ENCODE assay signal across 8 cellular contexts in genomic region chr3:161274691-161275298, GRCh38. TPM values are rescaled to one million over a fixed set of nuclear protein-coding genes. Genes with fewer than 3 reads are reported as not detected.
DNase-seq lines count a peak whose midpoint lies in the region; ATAC-seq and TF ChIP-seq lines count a peak whose summit lies in the region.

No MANE protein-coding gene starts in this region.

- H3K4me1 ChIP-seq in cardiac muscle cell (ENCODE audit: low read depth): no peaks in the 10 kb centered on the region
- no peaks in the 10 kb centered on the region for H3K4me1 ChIP-seq in prostate gland (replicated peaks)

- peaks cover 4% of the 10 kb centered on the region; the same call in 1 of the 2 replicates for H3K27me3 Mint-ChIP-seq in WTC11 (ENCODE audit: low read depth)

- TF ChIP-seq CTCF in cardiac muscle cell (IDR thresholded peaks at IDR 0.05; ENCODE audit: low read depth, low read length) (peak; percentile 68), WTC11 (IDR thresholded peaks at IDR 0.05) (peak; percentile 73), fibroblast of mammary gland (conservative IDR thresholded peaks at IDR 0.05; ENCODE audit: control insufficient read depth, insufficient read depth, low read depth, low read length) (peak; percentile 70), prostate gland (IDR thresholded peaks at IDR 0.05) (peak in 3 of 4 experiments; percentile 7 to 40 (median 25))

- H3K27ac ChIP-seq in cardiac muscle cell (no peak overlapping the region), prostate gland (no peak overlapping the region)

- no peak overlapping the region for H3K4me3 Mint-ChIP-seq in WTC11

- H3K36me3 ChIP-seq in cardiac muscle cell: no peaks in the 10 kb centered on the region
- no peaks in the 10 kb centered on the region for H3K36me3 ChIP-seq in prostate gland

- intact Hi-C loops in left ventricle myocardium superior (cut with micrococcal nuclease) (loop anchor here (2.0 kb wide), 1 partner anchor 150 kb away; no protein-coding TSS in a partner anchor), prostate gland (cut with DNase I) (no loop called here)

- H3K4me3 ChIP-seq in cardiac muscle cell (no peak overlapping the region), fibroblast of mammary gland (ENCODE audit: control insufficient read depth, low read depth, low read length) (no peak overlapping the region), prostate gland (no peak overlapping the region)

- ATAC-seq in left ventricle myocardium superior: no peak
- peak; percentile 80 for ATAC-seq in WTC11

- H3K27me3 ChIP-seq in cardiac muscle cell: no peaks in the 10 kb centered on the region
- no peaks in the 10 kb centered on the region for H3K27me3 ChIP-seq in prostate gland (replicated peaks; ENCODE audit: insufficient read depth)

- TF ChIP-seq POLR2A in prostate gland (IDR thresholded peaks at IDR 0.05): no peak

- no peak overlapping the region for H3K27ac Mint-ChIP-seq in WTC11

- H3K9me3 ChIP-seq in cardiac muscle cell (ENCODE audit: low read depth) (no peaks in the 10 kb centered on the region), prostate gland (no peaks in the 10 kb centered on the region)

- WGBS in prostate gland: 75% methylated on average over 4 of the region's 4 CpGs

- peaks cover 35% of the 10 kb centered on the region for H3K4me1 Mint-ChIP-seq in WTC11

- DNase-seq in cardiac muscle cell (ENCODE audit: low read depth in 1 of 2, low spot score in 1 of 2) (peak; percentile 33 to 71), left ventricle myocardium superior (no peak), H4 (ENCODE audit: low spot score) (peak; percentile 50), NCI-H1105 (lab: John Stamatoyannopoulos, UW) (peak; percentile 8), WTC11 (ENCODE audit: low spot score) (peak; percentile 54), fibroblast of mammary gland (ENCODE audit: low read depth) (peak; percentile 65), prostate gland (ENCODE audit: low spot score) (no peak), T1000 (lab: John Stamatoyannopoulos, UW) (no peak)

- H3K9me3 Mint-ChIP-seq in WTC11: peaks cover 44% of the 10 kb centered on the region

- peaks cover 57% of the 10 kb centered on the region for H3K36me3 Mint-ChIP-seq in WTC11

- POLR2A ChIA-PET in WTC11 (lab: Charles Lee): no interaction called here

- CTCF ChIA-PET in WTC11 (lab: Charles Lee): interaction anchor here (0.5 to 3.2 kb wide), 24 partner anchors 10 to 585 kb away, joined by 3 to 17 read pairs (median 4); partner anchors contain the start of genes NMD3 and SPTSSB

TF ChIP-seq in WTC11, 78 proteins besides CTCF, POLR2A, EP300 and RAD21:
- TF ChIP-seq ZNF416 (CRISPR knock-in tag; IDR thresholded peaks at IDR 0.05): no peak
- TF ChIP-seq OVOL2 (CRISPR knock-in tag; IDR thresholded peaks at IDR 0.05; ENCODE audit: borderline replicate concordance): no peak
- TF ChIP-seq NR1H2 (CRISPR knock-in tag; IDR thresholded peaks at IDR 0.05): no peak
- TF ChIP-seq PRRX2 (CRISPR knock-in tag; IDR thresholded peaks at IDR 0.05): no peak
- TF ChIP-seq EMX1 (CRISPR knock-in tag; IDR thresholded peaks at IDR 0.05): no peak
- TF ChIP-seq FOXK1 (CRISPR knock-in tag; IDR thresholded peaks at IDR 0.05): no peak
- TF ChIP-seq ZSCAN18 (CRISPR knock-in tag; IDR thresholded peaks at IDR 0.05): no peak
- no peak for TF ChIP-seq AFF4 (CRISPR knock-in tag; IDR thresholded peaks at IDR 0.05; ENCODE audit: borderline replicate concordance)
- TF ChIP-seq TEAD4 (CRISPR knock-in tag; IDR thresholded peaks at IDR 0.05): no peak

RNA-seq across cellular contexts. Expression of gene NMD3, which starts 53.7 kb away (rescaled TPM):
- total RNA-seq in cardiac muscle cell (28.4 and 36.8 TPM in 2 replicates), left ventricle myocardium superior (64.6 TPM), WTC11 (2021) (53.3 to 56.3 TPM (median 54.5 TPM) in 3 replicates), prostate gland (10 to 100 TPM; 29.5 to 52.0 TPM)
- 30.6 and 49.1 TPM in 2 replicates for polyA plus RNA-seq in cardiac muscle cell
- 47.3 and 83.3 TPM in 2 replicates for total RNA-seq in H4 (2014; rRNA removed; shearing (Covaris generic))

Comparison
In these comparisons a context has a peak if more than half of its experiments do, and no peak if none do; other contexts are left out.
1. DNase-seq: peak in cardiac muscle cell (2 of 2), H4 (single experiment), NCI-H1105 (single experiment), WTC11 (single experiment) and fibroblast of mammary gland (single experiment); none in left ventricle myocardium superior (single experiment), prostate gland (single experiment) and T1000 (single experiment).
2. Peak in every context shown above with its lines, with median percentiles within 50 percentile points of each other: CTCF ChIP-seq.